ENCODE assay signal across 8 cellular contexts in the genomic region with DNA sequence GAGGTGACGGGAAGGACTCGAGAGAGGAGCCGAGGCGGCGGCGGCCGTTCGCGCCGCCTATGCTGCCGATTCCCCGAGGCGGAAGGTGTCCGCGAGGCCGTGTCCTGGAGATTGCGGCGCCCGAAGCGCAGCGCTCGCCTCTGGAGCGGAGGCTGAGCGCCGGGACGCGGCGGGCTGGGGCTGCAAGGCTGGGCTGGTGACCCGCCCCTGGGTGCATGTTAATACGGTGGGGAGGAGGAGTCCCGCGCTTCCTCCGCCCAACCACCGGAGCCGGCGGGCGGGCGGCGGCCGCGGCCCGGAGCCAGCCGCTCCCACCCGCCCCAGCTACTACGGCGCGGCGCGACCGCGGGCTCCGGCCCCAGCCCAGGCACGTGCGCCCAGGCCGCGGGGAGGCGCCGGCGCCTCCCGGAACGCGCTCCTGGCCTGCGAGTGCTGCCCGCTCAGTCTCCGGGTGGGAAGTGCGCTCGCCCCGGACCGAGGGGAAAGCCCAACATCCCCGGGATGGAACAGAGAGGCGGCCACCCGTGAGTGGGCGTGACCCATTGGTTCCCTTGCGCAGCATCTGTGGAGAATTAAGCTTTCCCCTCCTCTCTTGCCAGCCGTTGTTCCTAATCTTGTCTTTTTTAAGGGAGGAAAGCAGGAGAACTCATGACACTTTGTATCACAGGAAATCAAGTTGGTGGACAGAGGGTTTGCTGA. TPM values are rescaled to one million over a fixed set of nuclear protein-coding genes. Genes with fewer than 3 reads are reported as not detected.
DNase-seq lines count a peak whose midpoint lies in the region; ATAC-seq and TF ChIP-seq lines count a peak whose summit lies in the region.

A gene (minus strand): TSS at position 195 of the 699 bp plus-strand sequence.

- CTCF ChIA-PET in A673 (lab: Charles Lee), result no interaction called here

- no peaks in the 10 kb centered on the region for H3K27me3 Mint-ChIP-seq in HFFc6 (ENCODE audit: insufficient read depth)

- WGBS in mesodermal cell (ENCODE audit: insufficient coverage in 2 of 2), 2 experiments, result 1% methylated on average over 26 to 64 of the region's 75 CpGs

- DNase-seq in A673 (ENCODE audit: low spot score), result peak; percentile 80
- peak; percentile 64 for DNase-seq in NCI-H128 (lab: John Stamatoyannopoulos, UW; ENCODE audit: unreplicated experiment)
- peak; percentile 38 for DNase-seq in dermis blood vessel endothelial cell
- DNase-seq in HFFc6, result no peak
- DNase-seq in MV-4-11 (lab: John Stamatoyannopoulos, UW), result no peak

- H3K4me1 Mint-ChIP-seq in HFFc6 (ENCODE audit: low read depth), result no peaks in the 10 kb centered on the region

- H3K27ac ChIP-seq in A673 (ENCODE audit: low read depth, low read length, poor library complexity, severe bottlenecking) (peak within 1 kb of the TSS; percentile 64), mesodermal cell (ENCODE audit: low read depth, low read length, severe bottlenecking) (no peak within 1 kb of the TSS)

- POLR2A ChIA-PET in A673 (lab: Charles Lee; ENCODE audit: low non-redundant PET), result interaction anchor here (0.6 kb wide), 1 partner anchor 1001 kb away, joined by 5 read pairs; no protein-coding TSS in a partner anchor

- H3K4me1 ChIP-seq in A673 (ENCODE audit: insufficient read depth, low read length, poor library complexity, severe bottlenecking) (peaks cover 31% of the 10 kb centered on the region), mesodermal cell (ENCODE audit: control insufficient read depth, insufficient read depth, low read length, poor library complexity, severe bottlenecking) (no peaks in the 10 kb centered on the region)

- no peaks in the 10 kb centered on the region for H3K9me3 ChIP-seq in A673 (ENCODE audit: low read depth, low read length, poor library complexity, severe bottlenecking)
- no peaks in the 10 kb centered on the region for H3K9me3 ChIP-seq in mesodermal cell (ENCODE audit: control insufficient read depth, low read length)

- no peaks in the 10 kb centered on the region for H3K27me3 ChIP-seq in A673 (replicated peaks; ENCODE audit: insufficient read depth, low read depth, low read length, poor library complexity)

- in situ Hi-C loops in GM18951 (cut with MboI; ENCODE audit: low sequenced_read_pairs, unreplicated experiment), result no loop called here

- H3K4me3 ChIP-seq in A673 (ENCODE audit: low read depth, low read length, poor library complexity, severe bottlenecking), result peak within 1 kb of the TSS; percentile 76
- peak within 1 kb of the TSS; percentile 61 for H3K4me3 ChIP-seq in mesodermal cell (ENCODE audit: extremely low read depth, insufficient read depth, low read length, poor library complexity, severe bottlenecking)

- no peak within 1 kb of the TSS for H3K4me3 Mint-ChIP-seq in HFFc6

- H3K9me3 Mint-ChIP-seq in HFFc6, result peaks cover 43% of the 10 kb centered on the region

- H3K36me3 Mint-ChIP-seq in HFFc6 (ENCODE audit: low read depth), result peaks cover 4% of the 10 kb centered on the region; the same call in 1 of the 2 replicates

- no peak within 1 kb of the TSS for H3K27ac Mint-ChIP-seq in HFFc6

- peak; percentile 81 for TF ChIP-seq POLR2A in GM18951 (IDR thresholded peaks at IDR 0.05; ENCODE audit: extremely low read depth, insufficient read depth, insufficient read length)

- no peaks in the 10 kb centered on the region for H3K36me3 ChIP-seq in A673 (ENCODE audit: insufficient read depth, low read length, poor library complexity, severe bottlenecking)
- no peaks in the 10 kb centered on the region for H3K36me3 ChIP-seq in mesodermal cell (ENCODE audit: control insufficient read depth, insufficient read depth, low read length)

- intact Hi-C loops in A673 (cut with micrococcal nuclease; ENCODE audit: unreplicated experiment), result loop anchor here (2.0 to 10.0 kb wide), 5 partner anchors 200 to 600 kb away; no protein-coding TSS in a partner anchor

- BruUV-seq in A673 (replicated peaks; lab: Mats Ljungman, UMichigan), result no TSS peak

- ATAC-seq in HG02970 (IDR thresholded peaks at IDR 0.05; ENCODE audit: low FRiP score, unreplicated experiment), result no peak

- TF ChIP-seq CTCF in A673 (conservative IDR thresholded peaks at IDR 0.05; ENCODE audit: low read depth, low read length), result no peak
- no peak for TF ChIP-seq CTCF in HFFc6 (IDR thresholded peaks at IDR 0.05)

RNA-seq across cellular contexts. Expression of the gene that starts here (rescaled TPM):
- total RNA-seq in A673 (2021) (131 and 135 TPM in 2 replicates), dermis blood vessel endothelial cell (0.17 and 0.23 TPM in 2 replicates)
- 1.7 TPM for polyA plus RNA-seq in mesodermal cell (2013, experiment 1 of 2)
- polyA plus RNA-seq in mesodermal cell (2013, experiment 2 of 2), result 1.5 TPM
- 1 to 10 TPM in 2 of 6 experiments, under 1 TPM in 4; 0.19 to 1.3 (median 0.62) TPM for total RNA-seq in HFFc6 (2021; fragmentation: NEBNext Ultra II Directional; extraction: Animal tissue kit (Norgen Biotek cat#: 25700))

Comparison
In these comparisons a context has a peak if more than half of its experiments do, and no peak if none do; other contexts are left out.
1. RNA of the gene that starts here (total RNA-seq): 131 to 135 TPM in A673; 0.19 to 1.3 TPM in HFFc6 and 0.17 to 0.23 TPM in dermis blood vessel endothelial cell; every median in the first group is over 10 times any median in the second.
2. Peak in DNase-seq in dermis blood vessel endothelial cell; RNA of the gene not detected or under 1 TPM.
3. DNase-seq: peak in A673 (single experiment) and NCI-H128 (single experiment); none in HFFc6 (single experiment) and MV-4-11 (single experiment).